Comparison of ENCODE assay signal across 10 cellular contexts in genomic region chr12:52873513-52873831, GRCh38. TPM values are rescaled to one million over a fixed set of nuclear protein-coding genes. Genes with fewer than 3 reads are reported as not detected.
DNase-seq lines count a peak whose midpoint lies in the region; ATAC-seq and TF ChIP-seq lines count a peak whose summit lies in the region.
"Had no signal": no experiment of that assay in that cellular context is flagged by ENCODE, and none has a peak within 500 bp of the region (broad histone marks: within the 10 kb centered on the region; RNA-seq: fewer than 3 reads in every experiment).

No MANE protein-coding gene starts in this region.

- 71% methylated on average over 4 of the region's 4 CpGs for whole genome bisulfite sequencing in esophagus muscularis mucosa

- no peaks in the 10 kb centered on the region for H3K9me3 ChIP-seq in esophagus muscularis mucosa

- no peak for ATAC-seq in GM18505 (IDR thresholded peaks at IDR 0.05; ENCODE audit: unreplicated experiment)
- ATAC-seq in GM18870 (IDR thresholded peaks at IDR 0.05; ENCODE audit: unreplicated experiment) = no peak

- TF ChIP-seq EP300 in esophagus muscularis mucosa (IDR thresholded peaks at IDR 0.05) = no peak

- H3K4me3 ChIP-seq in esophagus muscularis mucosa (peak overlapping the region; percentile 51 to 65 (median 59)), skin epidermis (peak overlapping the region in 6 of 7 experiments; percentile 21 to 41 (median 30))

- H3K27ac ChIP-seq in esophagus muscularis mucosa (replicated peaks in 1 of 4) (peak overlapping the region; percentile 61 to 81 (median 74)), skin epidermis (peak overlapping the region in 20 of 21 experiments; percentile 87 to 99 (median 94))
- H3K27ac ChIP-seq: 22Rv1 had no signal

- TF ChIP-seq CTCF in esophagus muscularis mucosa (IDR thresholded peaks at IDR 0.05) = no peak

- peak; percentile 68 for DNase-seq in DMS53 (lab: John Stamatoyannopoulos, UW)
- no peak for DNase-seq in DMS53 treated with DMSO at 0.1 percent for 48 hours (lab: John Stamatoyannopoulos, UW; ENCODE audit: unreplicated experiment)
- peak; percentile 88 for DNase-seq in RPMI8226
- no peak for DNase-seq in esophagus muscularis mucosa (ENCODE audit: extremely low spot score)
- no peak for DNase-seq in Kasumi-1 (lab: John Stamatoyannopoulos, UW)

- no peaks in the 10 kb centered on the region for H3K36me3 ChIP-seq in esophagus muscularis mucosa

- peaks cover 29 to 43% (median 34%) of the 10 kb centered on the region in 4 donors for H3K4me1 ChIP-seq in esophagus muscularis mucosa

- H3K27me3 ChIP-seq in esophagus muscularis mucosa = no peaks in the 10 kb centered on the region

- TF ChIP-seq POLR2A in esophagus muscularis mucosa (IDR thresholded peaks at IDR 0.05; ENCODE audit: low read depth) = no peak
- TF ChIP-seq POLR2A in GM18505 (IDR thresholded peaks at IDR 0.05; ENCODE audit: borderline replicate concordance, extremely low read depth, insufficient read depth, insufficient read length) = no peak

- intact Hi-C loops in esophagus muscularis mucosa (cut with DNase I) = no loop called here

RNA-seq across cellular contexts. Expression of gene KRT78, which starts 24.7 kb away (rescaled TPM):
- 1 to 10 TPM in 1 of 4 donors, under 1 TPM in 2, not detected in 1; 0.33 to 2.1 (median 0.75) TPM for total RNA-seq in esophagus muscularis mucosa
- total RNA-seq: pulmonary artery endothelial cell had no signal

RNA-seq across cellular contexts. Expression of gene KRT8, which starts 31.4 kb away (rescaled TPM):
- total RNA-seq in esophagus muscularis mucosa = 100 to 1,000 TPM; 136 to 508 (median 387) TPM

RNA-seq across cellular contexts. Expression of gene KRT79, which starts 39.4 kb away (rescaled TPM):
- not detected for total RNA-seq in esophagus muscularis mucosa
- total RNA-seq: pulmonary artery endothelial cell had no signal

RNA-seq across cellular contexts. Expression of gene KRT4, which starts 59.6 kb away (rescaled TPM):
- 1 to 10 TPM in 1 of 4 donors, under 1 TPM in 3; 0.13 to 5.4 (median 0.20) TPM for total RNA-seq in esophagus muscularis mucosa
- total RNA-seq: pulmonary artery endothelial cell had no signal

Comparison
In these comparisons a context has a peak if more than half of its experiments do, and no peak if none do; other contexts are left out.
1. DNase-seq: peak in DMS53 (single experiment) and RPMI8226 (single experiment); none in DMS53 treated with DMSO at 0.1 percent for 48 hours (single experiment), esophagus muscularis mucosa (single experiment) and Kasumi-1 (0 of 2).